ENCODE assay signal across 9 cellular contexts in the genomic region with DNA sequence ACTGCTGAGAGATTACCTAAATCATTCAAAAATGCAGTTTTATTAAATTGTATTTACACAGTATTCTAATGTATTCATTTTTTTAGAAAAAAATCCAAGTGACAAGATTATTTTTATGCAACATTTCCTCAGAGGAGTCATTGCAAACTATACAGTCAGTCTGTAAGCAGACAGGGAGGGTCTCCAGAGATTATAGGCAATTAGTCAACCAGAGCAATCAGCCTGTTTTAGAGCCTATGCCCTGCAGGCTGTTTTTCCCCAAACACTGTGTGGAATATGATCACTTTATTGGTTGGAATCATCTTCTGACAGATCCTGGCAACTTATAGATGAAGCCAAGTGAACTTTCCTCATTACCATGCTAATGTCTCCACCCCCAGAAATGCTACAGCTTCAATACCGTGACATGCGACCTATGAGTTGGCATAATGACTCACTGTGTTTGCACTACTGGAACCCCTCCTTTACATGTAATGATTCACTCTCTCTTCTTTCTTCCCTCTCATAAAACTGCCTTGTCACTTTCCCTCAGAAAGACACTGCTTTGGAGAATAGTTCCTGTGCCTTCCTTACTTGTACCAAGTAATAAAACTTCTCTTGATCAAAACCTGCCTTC.
DNase-seq lines count a peak whose midpoint lies in the region; ATAC-seq, FAIRE-seq and TF ChIP-seq lines count a peak whose summit lies in the region.
"Had no signal": no experiment of that assay in that cellular context is flagged by ENCODE, and none has a peak within 500 bp of the region (broad histone marks: within the 10 kb centered on the region; RNA-seq: fewer than 3 reads in every experiment).

No MANE protein-coding gene starts in this region.

- TF ChIP-seq CTCF in HepG2 (CRISPR knock-in tag; IDR thresholded peaks at IDR 0.05) (no peak), right lobe of liver (IDR thresholded peaks at IDR 0.05) (no peak), fibroblast of the aortic adventitia (IDR thresholded peaks at IDR 0.05; ENCODE audit: insufficient read depth, low read length) (no peak), thyroid gland (IDR thresholded peaks at IDR 0.05) (no peak)

- DNase-seq in HepG2 (ENCODE audit: low spot score) (peak; percentile 53), right lobe of liver (no peak), SK-MEL-5 (ENCODE audit: low read depth, low spot score) (peak; percentile 66), fibroblast of the aortic adventitia (ENCODE audit: low read depth) (peak; percentile 89), thyroid gland (no peak), NCI-H2196 (lab: John Stamatoyannopoulos, UW; ENCODE audit: unreplicated experiment) (no peak)

- TF ChIP-seq RAD21 in HepG2 (CRISPR knock-in tag; IDR thresholded peaks at IDR 0.05) = no peak

- TF ChIP-seq POLR2A in HepG2 (IDR thresholded peaks at IDR 0.05; ENCODE audit: insufficient read depth in 1 of 2, low read depth in 2 of 2, low read length in 2 of 2) (no peak), right lobe of liver (IDR thresholded peaks at IDR 0.05) (no peak), thyroid gland (IDR thresholded peaks at IDR 0.05) (no peak)

- no peak overlapping the region for H2AFZ ChIP-seq in HepG2 (ENCODE audit: low read length)

- H3K36me3 ChIP-seq in HepG2 (replicated peaks in 1 of 2; ENCODE audit: control insufficient read depth in 1 of 2, insufficient read depth in 2 of 2, low read length in 2 of 2) (no peaks in the 10 kb centered on the region), right lobe of liver (no peaks in the 10 kb centered on the region), thyroid gland (no peaks in the 10 kb centered on the region)
- H3K36me3 ChIP-seq: BLaER1 treated with 17β-estradiol and CSF1 and Interleukin-3, amounts not matched to agents 10 nM and 100 nM had no signal

- FAIRE-seq in HepG2 (lab: Jason Lieb, UNC) = no peak

- in situ Hi-C loops in HepG2 (cut with HindIII; ENCODE audit: extremely low pct_ligation_motif_present, low pct_unique_long_range_greater_than_20kb) = no loop called here
- in situ Hi-C loops in SK-MEL-5 (cut with HindIII; ENCODE audit: low pct_unique_long_range_greater_than_20kb, low sequenced_read_pairs) = no loop called here

- no peak overlapping the region for H3K4me2 ChIP-seq in HepG2 (ENCODE audit: low read depth, low read length)

- ATAC-seq in HepG2 (peak; percentile 68), right lobe of liver (no peak), GM18870 (IDR thresholded peaks at IDR 0.05; ENCODE audit: unreplicated experiment) (no peak), GM19395 (IDR thresholded peaks at IDR 0.05; ENCODE audit: unreplicated experiment) (no peak)

- CTCF ChIA-PET in HepG2 (lab: Yijun Ruan, JAX; ENCODE audit: low intra/inter-chr PET ratio, low total read pairs) = no interaction called here

- H3K4me1 ChIP-seq in HepG2 (ENCODE audit: insufficient read depth, low read length) (no peaks in the 10 kb centered on the region), right lobe of liver (no peaks in the 10 kb centered on the region), thyroid gland (no peaks in the 10 kb centered on the region)

- WGBS in HepG2 (ENCODE audit: low lambda C conversion rate) = 5% methylated on average over 2 of the region's 2 CpGs
- 7% methylated on average over 2 of the region's 2 CpGs for WGBS in right lobe of liver (ENCODE audit: insufficient coverage, low coverage, low lambda C conversion rate, missing lambda C conversion rate)
- 70 to 89% methylated on average over 2 of the region's 2 CpGs for WGBS in thyroid gland, 2 donors

- BruUV-seq in HepG2 (replicated peaks; lab: Mats Ljungman, UMichigan) = no TSS peak

- H3K27me3 ChIP-seq in HepG2 (ENCODE audit: control insufficient read depth in 1 of 2, insufficient read depth in 2 of 2, low read length in 2 of 2) = no peaks in the 10 kb centered on the region
- H3K27me3 ChIP-seq in right lobe of liver = no peaks in the 10 kb centered on the region
- no peaks in the 10 kb centered on the region for H3K27me3 ChIP-seq in thyroid gland
- H3K27me3 ChIP-seq: BLaER1 treated with 17β-estradiol and CSF1 and Interleukin-3, amounts not matched to agents 10 nM and 100 nM had no signal

- no peaks in the 10 kb centered on the region for H4K20me1 ChIP-seq in HepG2 (ENCODE audit: insufficient read depth, low read length)
- H4K20me1 ChIP-seq: BLaER1 treated with 17β-estradiol and CSF1 and Interleukin-3, amounts not matched to agents 10 nM and 100 nM had no signal

- no peaks in the 10 kb centered on the region for H3K79me2 ChIP-seq in HepG2 (ENCODE audit: insufficient read depth, low read length)

- no peaks in the 10 kb centered on the region for H3K9me3 ChIP-seq in HepG2 (ENCODE audit: low read length)
- no peaks in the 10 kb centered on the region for H3K9me3 ChIP-seq in right lobe of liver
- H3K9me3 ChIP-seq in thyroid gland = no peaks in the 10 kb centered on the region

- intact Hi-C loops in HepG2 (cut with micrococcal nuclease; ENCODE audit: unreplicated experiment) (no loop called here), right lobe of liver (cut with DNase I) (no loop called here), thyroid gland (cut with DNase I) (no loop called here)

- H3K4me3 ChIP-seq in HepG2 (replicated peaks in 1 of 3; ENCODE audit: insufficient read depth in 1 of 3, low read depth in 2 of 3, low read length in 3 of 3) (no peak overlapping the region), right lobe of liver (no peak overlapping the region), fibroblast of the aortic adventitia (ENCODE audit: low read depth, low read length) (no peak overlapping the region), thyroid gland (replicated peaks in 1 of 3) (no peak overlapping the region)
- H3K4me3 ChIP-seq: BLaER1 treated with 17β-estradiol and CSF1 and Interleukin-3, amounts not matched to agents 10 nM and 100 nM had no signal

- POLR2A ChIA-PET in HepG2 (lab: Yijun Ruan, JAX) = no interaction called here

- TF ChIP-seq EP300 in HepG2 (IDR thresholded peaks at IDR 0.05; ENCODE audit: low read depth in 2 of 2, low read length in 2 of 2) (peak in 1 of 2 experiments; percentile 23; a peak in 1 of 4 replicates), HepG2 (CRISPR knock-in tag; IDR thresholded peaks at IDR 0.05; ENCODE audit: borderline replicate concordance) (no peak)

- H3K9ac ChIP-seq in HepG2 (ENCODE audit: insufficient read depth, low read depth, low read length) = no peak overlapping the region
- H3K9ac ChIP-seq: BLaER1 treated with 17β-estradiol and CSF1 and Interleukin-3, amounts not matched to agents 10 nM and 100 nM had no signal

- no peak overlapping the region for H3K27ac ChIP-seq in HepG2 (ENCODE audit: extremely low read length, insufficient read depth, low read length)
- no peak overlapping the region for H3K27ac ChIP-seq in right lobe of liver
- no peak overlapping the region for H3K27ac ChIP-seq in thyroid gland

TF ChIP-seq in HepG2, 621 proteins besides CTCF, POLR2A, EP300 and RAD21:
- TF ChIP-seq ZNF326 (CRISPR knock-in tag; IDR thresholded peaks at IDR 0.05; ENCODE audit: borderline replicate concordance) (no peak), ZFP37 (CRISPR knock-in tag; IDR thresholded peaks at IDR 0.05; ENCODE audit: borderline replicate concordance) (no peak), ZNF670 (CRISPR knock-in tag; IDR thresholded peaks at IDR 0.05; ENCODE audit: borderline replicate concordance) (no peak), CCDC6 (CRISPR knock-in tag; IDR thresholded peaks at IDR 0.05) (no peak), ZFP36L1 (CRISPR knock-in tag; IDR thresholded peaks at IDR 0.05) (no peak), FOXA1 (IDR thresholded peaks at IDR 0.05) (no peak), FOXA1 (CRISPR knock-in tag; IDR thresholded peaks at IDR 0.05) (0 out of 2 replicates have a peak, but pooled peaks have one; percentile 13), ZNF264 (CRISPR knock-in tag; IDR thresholded peaks at IDR 0.05) (no peak), FOSL2 (CRISPR knock-in tag; IDR thresholded peaks at IDR 0.05) (peak; percentile 90), NR2F1 (CRISPR knock-in tag; IDR thresholded peaks at IDR 0.05) (0 out of 4 replicates have a peak, but pooled peaks of 1 of the 2 experiments have one; percentile 30), MATR3 (CRISPR knock-in tag; IDR thresholded peaks at IDR 0.05) (no peak)
- TF ChIP-seq, protein P1, sequence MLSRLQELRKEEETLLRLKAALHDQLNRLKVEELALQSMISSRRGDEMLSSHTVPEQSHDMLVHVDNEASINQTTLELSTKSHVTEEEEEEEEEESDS (CRISPR knock-in tag; IDR thresholded peaks at IDR 0.05; ENCODE audit: borderline replicate concordance) = no peak

Comparison
In these comparisons a context has a peak if more than half of its experiments do, and no peak if none do; other contexts are left out.
1. DNase-seq: peak in HepG2 (single experiment), SK-MEL-5 (single experiment) and fibroblast of the aortic adventitia (single experiment); none in right lobe of liver (0 of 3), thyroid gland (0 of 2) and NCI-H2196 (single experiment).